Comparison of ENCODE assay signal across 3 cellular contexts in the genomic region with DNA sequence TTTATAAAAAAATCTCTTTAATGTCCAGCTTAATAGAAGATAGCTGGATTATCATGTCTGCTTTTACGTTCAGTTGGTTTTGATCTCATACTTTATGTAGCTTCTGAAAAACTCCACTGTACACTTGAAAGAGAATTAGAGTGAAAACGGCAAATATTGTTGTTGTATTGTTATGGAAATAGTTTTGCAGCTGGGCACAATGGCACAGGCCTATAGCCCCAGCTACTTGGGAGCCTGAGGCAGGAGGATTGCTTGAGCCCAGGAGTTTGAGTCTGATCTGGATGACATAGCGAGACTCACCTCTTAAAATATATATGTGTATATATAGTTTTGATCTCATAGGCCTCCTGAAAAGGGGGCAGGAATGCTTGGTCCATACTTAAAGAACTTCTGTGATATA.
"Had no signal": no experiment of that assay in that cellular context is flagged by ENCODE, and none has a peak within 500 bp of the region (broad histone marks: within the 10 kb centered on the region; RNA-seq: fewer than 3 reads in every experiment).

No MANE protein-coding gene starts in this region.

- DNase-seq: GDM1, GF-D8 had no signal

- H3K4me3 ChIP-seq: GM12878 had no signal

- ATAC-seq: GM12878 had no signal
